Comparison of ENCODE assay signal across 9 cellular contexts in the genomic region with DNA sequence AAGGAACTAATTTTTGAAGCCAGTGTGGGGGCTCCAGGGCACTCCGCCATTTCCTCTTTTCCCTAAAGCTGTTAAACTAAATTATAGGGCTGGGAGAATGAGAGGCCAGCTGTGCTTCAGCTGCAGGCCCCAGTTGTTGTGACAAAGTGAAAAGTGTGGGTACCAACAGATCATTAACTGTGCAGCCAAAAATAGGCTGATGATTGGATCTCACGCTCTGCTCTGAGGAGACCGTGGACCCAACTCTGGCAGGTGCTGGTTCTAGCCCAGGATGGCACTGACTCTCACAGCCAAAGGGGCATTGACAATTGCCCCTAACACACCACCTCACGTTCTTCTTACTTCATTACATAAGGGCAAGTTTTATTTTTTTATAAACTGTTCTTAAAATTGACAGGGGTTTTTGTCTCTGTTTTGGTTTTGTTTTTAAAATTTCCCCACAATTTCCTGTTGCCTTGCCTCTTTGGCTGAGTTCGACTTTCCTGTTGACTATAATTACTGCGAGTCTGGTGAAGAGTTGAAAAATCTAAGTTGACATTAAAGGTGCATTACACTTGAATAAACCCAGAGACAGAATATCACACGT.
DNase-seq lines count a peak whose midpoint lies in the region; ATAC-seq and TF ChIP-seq lines count a peak whose summit lies in the region.
"Had no signal": no experiment of that assay in that cellular context is flagged by ENCODE, and none has a peak within 500 bp of the region (broad histone marks: within the 10 kb centered on the region; RNA-seq: fewer than 3 reads in every experiment).

No MANE protein-coding gene starts in this region.

- TF ChIP-seq CTCF in dorsolateral prefrontal cortex (IDR thresholded peaks at IDR 0.05 in 54 of 56, conservative IDR thresholded peaks at IDR 0.05 in 2 of 56; ENCODE audit: low read depth in 1 of 56, partially characterized antibody in 56 of 56) (no peak), coronary artery (IDR thresholded peaks at IDR 0.05) (no peak)

- DNase-seq in dorsolateral prefrontal cortex (no peak), coronary artery (ENCODE audit: low spot score) (no peak), NCI-H524 treated with DMSO at 0.1 percent for 48 hours (lab: John Stamatoyannopoulos, UW) (no peak)
- no peak for DNase-seq in stimulated activated CD4-positive, alpha-beta T cell treated with anti-CD3 and anti-CD28 coated beads, Interleukin-15, amount 100 ng/mL, for 24 hours
- DNase-seq: HCEC 1CT had no signal

- H3K36me3 ChIP-seq in mucosa of rectum (ENCODE audit: control insufficient read depth in 2 of 2, insufficient read depth in 2 of 2, low read length in 2 of 2): no peaks in the 10 kb centered on the region

- H3K27me3 ChIP-seq in mucosa of rectum (ENCODE audit: control insufficient read depth in 2 of 2, insufficient read depth in 2 of 2, low read length in 2 of 2): no peaks in the 10 kb centered on the region
- no peaks in the 10 kb centered on the region for H3K27me3 ChIP-seq in dorsolateral prefrontal cortex

- no peak overlapping the region for H3K9ac ChIP-seq in mucosa of rectum (ENCODE audit: low read depth in 1 of 2, low read length in 2 of 2)

- H3K4me3 ChIP-seq in mucosa of rectum (ENCODE audit: low read length in 2 of 2): no peak overlapping the region
- H3K4me3 ChIP-seq in dorsolateral prefrontal cortex: no peak overlapping the region
- no peak overlapping the region for H3K4me3 ChIP-seq in coronary artery

- peaks cover 0 to 9% of the 10 kb centered on the region in 2 donors for H3K4me1 ChIP-seq in mucosa of rectum (ENCODE audit: control insufficient read depth in 2 of 2, insufficient read depth in 2 of 2, low read length in 2 of 2)

- H3K27ac ChIP-seq in mucosa of rectum (ENCODE audit: low read depth in 2 of 2, low read length in 2 of 2): peak overlapping the region; percentile 45 to 67
- H3K27ac ChIP-seq in dorsolateral prefrontal cortex: no peak overlapping the region
- H3K27ac ChIP-seq in coronary artery: no peak overlapping the region

- no peaks in the 10 kb centered on the region for H3K9me3 ChIP-seq in mucosa of rectum (ENCODE audit: control insufficient read depth in 2 of 2, low read length in 2 of 2)

- intact Hi-C loops in dorsolateral prefrontal cortex (cut with DNase I): no loop called here

- ATAC-seq in GM18861 (IDR thresholded peaks at IDR 0.05; ENCODE audit: unreplicated experiment) (peak; percentile 71), GM21619 (IDR thresholded peaks at IDR 0.05; ENCODE audit: unreplicated experiment) (peak; percentile 76), HG03571 (IDR thresholded peaks at IDR 0.05; ENCODE audit: unreplicated experiment) (peak; percentile 77)

Comparison
In these comparisons a context has a peak if more than half of its experiments do, and no peak if none do; other contexts are left out.
1. H3K27ac ChIP-seq: peak in mucosa of rectum (2 of 2); none in dorsolateral prefrontal cortex (0 of 59) and coronary artery (0 of 2).
2. Peak in every context shown above with its lines, with median percentiles within 50 percentile points of each other: ATAC-seq.